Comparison of ENCODE assay signal across 18 cellular contexts in the genomic region with DNA sequence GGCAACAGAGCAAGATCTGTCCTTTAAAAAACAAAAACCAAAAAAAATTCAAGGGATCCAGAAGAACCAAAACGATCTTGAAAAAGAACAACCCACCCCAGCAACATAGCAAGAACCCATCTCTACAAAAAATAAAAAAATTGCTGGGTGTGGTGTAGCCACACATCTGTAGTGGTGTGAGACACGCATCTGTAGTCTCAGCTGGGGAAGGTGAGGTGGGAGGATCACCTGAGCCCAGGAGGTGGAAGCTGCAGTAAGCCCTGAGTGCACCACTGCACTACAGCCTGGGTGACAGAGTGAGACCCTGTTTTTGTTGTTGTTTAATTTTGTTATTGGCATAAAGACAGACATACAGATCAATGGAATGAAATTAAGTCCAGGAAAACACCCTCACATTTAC. TPM values are rescaled to one million over a fixed set of nuclear protein-coding genes. Genes with fewer than 3 reads are reported as not detected.
DNase-seq lines count a peak whose midpoint lies in the region; ATAC-seq and TF ChIP-seq lines count a peak whose summit lies in the region.
"Had no signal": no experiment of that assay in that cellular context is flagged by ENCODE, and none has a peak within 500 bp of the region (broad histone marks: within the 10 kb centered on the region; RNA-seq: fewer than 3 reads in every experiment).

No MANE protein-coding gene starts in this region.

- no peak for TF ChIP-seq CTCF in uterus (IDR thresholded peaks at IDR 0.05)

- no peak overlapping the region for H3K27ac ChIP-seq in naive thymus-derived CD4-positive, alpha-beta T cell (ENCODE audit: low read depth, low read length)
- no peak overlapping the region for H3K27ac ChIP-seq in uterus
- H3K27ac ChIP-seq: A549, C4-2B had no signal

- H3K36me3 ChIP-seq in naive thymus-derived CD4-positive, alpha-beta T cell (ENCODE audit: control insufficient read depth in 2 of 3, insufficient read depth in 3 of 3, low read length in 3 of 3) = peaks cover 0 to 4% (median 0%) of the 10 kb centered on the region in 3 experiments
- no peaks in the 10 kb centered on the region for H3K36me3 ChIP-seq in uterus

- peaks cover 3 to 14% of the 10 kb centered on the region in 2 donors for H3K4me1 ChIP-seq in naive thymus-derived CD4-positive, alpha-beta T cell (ENCODE audit: control insufficient read depth in 2 of 2, insufficient read depth in 2 of 2, low read length in 2 of 2)
- no peaks in the 10 kb centered on the region for H3K4me1 ChIP-seq in uterus

- CTCF ChIA-PET in naive thymus-derived CD4-positive, alpha-beta T cell (lab: Charles Lee) = no interaction called here

- peaks cover 0 to 6% (median 0%) of the 10 kb centered on the region in 3 experiments for H3K9me3 ChIP-seq in naive thymus-derived CD4-positive, alpha-beta T cell (ENCODE audit: control insufficient read depth in 2 of 3, low read length in 3 of 3)
- no peaks in the 10 kb centered on the region for H3K9me3 ChIP-seq in uterus
- H3K9me3 ChIP-seq: A549 had no signal

- H3K9me3 Mint-ChIP-seq in stimulated activated naive CD8-positive, alpha-beta T cell treated with anti-CD3 and anti-CD28 coated beads, Interleukin-15, Interleukin-2, amounts not matched to agents 100 ng/mL and 50 ng/mL, for 24 hours = no peaks in the 10 kb centered on the region
- peaks cover 5 to 6% of the 10 kb centered on the region in 2 donors for H3K9me3 Mint-ChIP-seq in stimulated activated naive CD8-positive, alpha-beta T cell treated with anti-CD3 and anti-CD28 coated beads, Interleukin-15, amount 100 ng/mL, for 72 hours
- peaks cover 4% of the 10 kb centered on the region for H3K9me3 Mint-ChIP-seq in activated T-helper 17 cell treated with anti-CD3 and anti-CD28 coated beads, Interleukin-2, amount 50 U/mL, for 72 hours
- peaks cover 1 to 26% (median 8%) of the 10 kb centered on the region in 11 donors for H3K9me3 Mint-ChIP-seq in naive thymus-derived CD4-positive, alpha-beta T cell

- peak overlapping the region; percentile 59 for H3K27ac Mint-ChIP-seq in stimulated activated naive CD8-positive, alpha-beta T cell treated with anti-CD3 and anti-CD28 coated beads, Interleukin-15, Interleukin-2, amounts not matched to agents 100 ng/mL and 50 ng/mL, for 24 hours
- H3K27ac Mint-ChIP-seq in stimulated activated naive CD8-positive, alpha-beta T cell treated with anti-CD3 and anti-CD28 coated beads, Interleukin-15, amount 100 ng/mL, for 72 hours = no peak overlapping the region
- peak overlapping the region; percentile 18 for H3K27ac Mint-ChIP-seq in activated T-helper 17 cell treated with anti-CD3 and anti-CD28 coated beads, Interleukin-2, amount 50 U/mL, for 72 hours
- peak overlapping the region in 7 of 9 donors; percentile 2 to 68 (median 62) for H3K27ac Mint-ChIP-seq in naive thymus-derived CD4-positive, alpha-beta T cell

- ATAC-seq in stimulated activated naive CD8-positive, alpha-beta T cell treated with anti-CD3 and anti-CD28 coated beads, Interleukin-15, amount 100 ng/mL, for 72 hours = no peak
- no peak for ATAC-seq in activated T-helper 17 cell treated with anti-CD3 and anti-CD28 coated beads, Interleukin-2, amount 50 U/mL, for 72 hours (replicated peaks)
- ATAC-seq in naive thymus-derived CD4-positive, alpha-beta T cell = peak; percentile 46
- no peak for ATAC-seq in HG03135 (IDR thresholded peaks at IDR 0.05; ENCODE audit: unreplicated experiment)
- ATAC-seq in HG02885 (IDR thresholded peaks at IDR 0.05; ENCODE audit: poor library complexity, unreplicated experiment) = no peak
- ATAC-seq: A549 had no signal

- H3K27me3 ChIP-seq in naive thymus-derived CD4-positive, alpha-beta T cell (ENCODE audit: control insufficient read depth in 2 of 2, insufficient read depth in 2 of 2, low read length in 2 of 2) = no peaks in the 10 kb centered on the region
- no peaks in the 10 kb centered on the region for H3K27me3 ChIP-seq in uterus

- TF ChIP-seq POLR2A in uterus (IDR thresholded peaks at IDR 0.05) = no peak

- no peak overlapping the region for H3K4me3 ChIP-seq in naive thymus-derived CD4-positive, alpha-beta T cell (ENCODE audit: low read length)
- no peak overlapping the region for H3K4me3 ChIP-seq in uterus
- H3K4me3 ChIP-seq: A549 had no signal

- intact Hi-C loops in naive thymus-derived CD4-positive, alpha-beta T cell (cut with micrococcal nuclease) = no loop called here
- intact Hi-C loops in uterus (cut with DNase I; ENCODE audit: low total_unique reads) = no loop called here

- H3K4me1 Mint-ChIP-seq in stimulated activated naive CD8-positive, alpha-beta T cell treated with anti-CD3 and anti-CD28 coated beads, Interleukin-15, Interleukin-2, amounts not matched to agents 100 ng/mL and 50 ng/mL, for 24 hours (ENCODE audit: low read depth) = peaks cover 55% of the 10 kb centered on the region
- peaks cover 34% of the 10 kb centered on the region for H3K4me1 Mint-ChIP-seq in stimulated activated naive CD8-positive, alpha-beta T cell treated with anti-CD3 and anti-CD28 coated beads, Interleukin-15, amount 100 ng/mL, for 72 hours
- H3K4me1 Mint-ChIP-seq in activated T-helper 17 cell treated with anti-CD3 and anti-CD28 coated beads, Interleukin-2, amount 50 U/mL, for 72 hours = peaks cover 30% of the 10 kb centered on the region
- H3K4me1 Mint-ChIP-seq in naive thymus-derived CD4-positive, alpha-beta T cell = peaks cover 38 to 77% (median 69%) of the 10 kb centered on the region in 7 donors

- no peak for DNase-seq in stimulated activated naive CD8-positive, alpha-beta T cell treated with anti-CD3 and anti-CD28 coated beads, Interleukin-15, amount 100 ng/mL, for 72 hours
- DNase-seq in naive thymus-derived CD4-positive, alpha-beta T cell = no peak
- DNase-seq in uterus = no peak
- DNase-seq in stimulated activated naive CD4-positive, alpha-beta T cell (lab: John Stamatoyannopoulos, UW) = no peak
- DNase-seq: Calu3, DMS53, GOT3, NCI-H1105 treated with DMSO at 0.1 percent for 48 hours, NCI-H1694 treated with DMSO at 0.1 percent for 48 hours, NCI-H345, NCI-H526 treated with DMSO at 0.1 percent for 48 hours, SHP77 had no signal

- H3K36me3 Mint-ChIP-seq in stimulated activated naive CD8-positive, alpha-beta T cell treated with anti-CD3 and anti-CD28 coated beads, Interleukin-15, Interleukin-2, amounts not matched to agents 100 ng/mL and 50 ng/mL, for 24 hours (ENCODE audit: low read depth) = peaks cover 32% of the 10 kb centered on the region
- peaks cover 6% of the 10 kb centered on the region for H3K36me3 Mint-ChIP-seq in activated T-helper 17 cell treated with anti-CD3 and anti-CD28 coated beads, Interleukin-2, amount 50 U/mL, for 72 hours (ENCODE audit: low read depth)
- peaks cover 12 to 40% (median 22%) of the 10 kb centered on the region in 5 donors for H3K36me3 Mint-ChIP-seq in naive thymus-derived CD4-positive, alpha-beta T cell

- POLR2A ChIA-PET in naive thymus-derived CD4-positive, alpha-beta T cell (lab: Charles Lee) = no interaction called here

- no peak overlapping the region for H3K4me3 Mint-ChIP-seq in stimulated activated naive CD8-positive, alpha-beta T cell treated with anti-CD3 and anti-CD28 coated beads, Interleukin-15, Interleukin-2, amounts not matched to agents 100 ng/mL and 50 ng/mL, for 24 hours
- H3K4me3 Mint-ChIP-seq in stimulated activated naive CD8-positive, alpha-beta T cell treated with anti-CD3 and anti-CD28 coated beads, Interleukin-15, amount 100 ng/mL, for 72 hours = no peak overlapping the region
- no peak overlapping the region for H3K4me3 Mint-ChIP-seq in activated T-helper 17 cell treated with anti-CD3 and anti-CD28 coated beads, Interleukin-2, amount 50 U/mL, for 72 hours
- peak overlapping the region in 3 of 10 donors; percentile 4 to 39 (median 30) for H3K4me3 Mint-ChIP-seq in naive thymus-derived CD4-positive, alpha-beta T cell

- no peaks in the 10 kb centered on the region for H3K27me3 Mint-ChIP-seq in stimulated activated naive CD8-positive, alpha-beta T cell treated with anti-CD3 and anti-CD28 coated beads, Interleukin-15, Interleukin-2, amounts not matched to agents 100 ng/mL and 50 ng/mL, for 24 hours
- H3K27me3 Mint-ChIP-seq in stimulated activated naive CD8-positive, alpha-beta T cell treated with anti-CD3 and anti-CD28 coated beads, Interleukin-15, amount 100 ng/mL, for 72 hours = no peaks in the 10 kb centered on the region
- H3K27me3 Mint-ChIP-seq in activated T-helper 17 cell treated with anti-CD3 and anti-CD28 coated beads, Interleukin-2, amount 50 U/mL, for 72 hours = no peaks in the 10 kb centered on the region
- H3K27me3 Mint-ChIP-seq in naive thymus-derived CD4-positive, alpha-beta T cell = no peaks in the 10 kb centered on the region

RNA-seq across cellular contexts. Expression of a gene that starts 22.3 kb away (rescaled TPM):
- 10 to 100 TPM; 36.6 to 45.9 TPM for total RNA-seq in activated T-helper 17 cell treated with anti-CD3 and anti-CD28 coated beads, Interleukin-2, amount 50 U/mL, for 72 hours
- total RNA-seq in naive thymus-derived CD4-positive, alpha-beta T cell = 10 to 100 TPM; 43.8 to 57.6 (median 51.1) TPM
- polyA plus RNA-seq in naive thymus-derived CD4-positive, alpha-beta T cell = 10 to 100 TPM; 28.7 to 45.4 TPM
- 10 to 100 TPM; 23.6 to 73.7 (median 50.8) TPM for total RNA-seq in uterus

Comparison
In these comparisons a context has a peak if more than half of its experiments do, and no peak if none do; other contexts are left out.
1. H3K27ac Mint-ChIP-seq: peak in stimulated activated naive CD8-positive, alpha-beta T cell treated with anti-CD3 and anti-CD28 coated beads, Interleukin-15, Interleukin-2, amounts not matched to agents 100 ng/mL and 50 ng/mL, for 24 hours (single experiment), activated T-helper 17 cell treated with anti-CD3 and anti-CD28 coated beads, Interleukin-2, amount 50 U/mL, for 72 hours (single experiment) and naive thymus-derived CD4-positive, alpha-beta T cell (7 of 9); none in stimulated activated naive CD8-positive, alpha-beta T cell treated with anti-CD3 and anti-CD28 coated beads, Interleukin-15, amount 100 ng/mL, for 72 hours (0 of 2).